Comparison of ENCODE assay signal across 11 cellular contexts in the genomic region with DNA sequence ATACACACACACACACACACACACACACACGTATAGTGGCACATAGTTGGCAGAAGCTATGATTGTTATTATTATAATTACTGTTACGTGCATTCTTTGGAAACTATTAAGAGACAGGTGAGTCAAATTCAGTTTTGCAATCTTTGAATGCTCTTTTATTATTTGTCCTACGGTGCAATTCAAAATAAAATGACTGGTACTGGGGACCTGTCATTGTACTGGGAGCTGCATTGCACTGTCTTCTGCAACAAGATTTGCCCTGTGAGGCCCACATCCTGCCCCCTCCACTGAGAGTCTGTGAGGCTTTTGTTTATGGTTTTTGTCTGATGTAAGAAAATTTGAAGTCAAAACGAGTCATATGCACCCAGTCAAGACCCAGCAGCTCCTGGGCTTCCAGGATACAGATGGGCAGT. TPM values are rescaled to one million over a fixed set of nuclear protein-coding genes. Genes with fewer than 3 reads are reported as not detected.
A peak's percentile ranks its signal among the peaks of the same experiment; 100 is the strongest.
DNase-seq lines count a peak whose midpoint lies in the region; ATAC-seq and TF ChIP-seq lines count a peak whose summit lies in the region.
"Had no signal": no experiment of that assay in that cellular context is flagged by ENCODE, and none has a peak within 500 bp of the region (broad histone marks: within the 10 kb centered on the region; RNA-seq: fewer than 3 reads in every experiment).

No MANE protein-coding gene starts in this region.

- no peaks in the 10 kb centered on the region for H3K27me3 ChIP-seq in CD8-positive, alpha-beta T cell (ENCODE audit: insufficient read depth, low read length)
- no peaks in the 10 kb centered on the region for H3K27me3 ChIP-seq in mesendoderm (ENCODE audit: insufficient read depth, low read length, poor library complexity)

- peaks cover 12% of the 10 kb centered on the region for H3K36me3 ChIP-seq in CD8-positive, alpha-beta T cell (ENCODE audit: insufficient read depth, low read length)
- H3K36me3 ChIP-seq in mesendoderm (ENCODE audit: control insufficient read depth, insufficient read depth, low read length): no peaks in the 10 kb centered on the region

- peaks cover 67% of the 10 kb centered on the region for H3K4me1 Mint-ChIP-seq in CD8-positive, alpha-beta T cell (ENCODE audit: low read depth)
- peaks cover 74% of the 10 kb centered on the region for H3K4me1 Mint-ChIP-seq in activated naive CD4-positive, alpha-beta T cell treated with anti-CD3 and anti-CD28 coated beads, Interleukin-2, amount 10 ng/mL, durations not matched to agents 7 days and 5 days

- no peak overlapping the region for H2AK5ac ChIP-seq in mesendoderm (ENCODE audit: low read length)

- H3K9me3 ChIP-seq in CD8-positive, alpha-beta T cell (ENCODE audit: low read length): no peaks in the 10 kb centered on the region

- peak in 6 of 7 experiments; percentile 46 to 82 (median 66) for DNase-seq in CD8-positive, alpha-beta T cell
- DNase-seq in T-helper 22 cell (ENCODE audit: low read depth): peak; percentile 51
- peak; percentile 82 for DNase-seq in activated naive CD4-positive, alpha-beta T cell treated with anti-CD3 and anti-CD28 coated beads, Interleukin-2, amount 10 ng/mL, durations not matched to agents 7 days and 5 days
- DNase-seq in stimulated activated CD4-positive, alpha-beta T cell treated with anti-CD3 and anti-CD28 coated beads, Interleukin-15, amount 100 ng/mL, for 1 hour (ENCODE audit: low read depth in 1 of 2, low spot score in 1 of 2): peak; percentile 29 to 33
- DNase-seq in HuH-7 (ENCODE audit: low spot score): no peak
- no peak for DNase-seq in GM03348 (ENCODE audit: low spot score)
- DNase-seq in mesendoderm: no peak
- DNase-seq: AML-193, kidney, NCI-H526 treated with DMSO at 0.1 percent for 48 hours had no signal

- H3K36me3 Mint-ChIP-seq in CD8-positive, alpha-beta T cell: peaks cover 51% of the 10 kb centered on the region
- H3K36me3 Mint-ChIP-seq in activated naive CD4-positive, alpha-beta T cell treated with anti-CD3 and anti-CD28 coated beads, Interleukin-2, amount 10 ng/mL, durations not matched to agents 7 days and 5 days: peaks cover 51% of the 10 kb centered on the region

- H3K18ac ChIP-seq in mesendoderm (ENCODE audit: low read length): no peak overlapping the region

- H3K79me2 ChIP-seq in mesendoderm (ENCODE audit: control insufficient read depth, insufficient read depth, low read length): no peaks in the 10 kb centered on the region

- H3K27me3 Mint-ChIP-seq in CD8-positive, alpha-beta T cell (ENCODE audit: low read depth): no peaks in the 10 kb centered on the region
- no peaks in the 10 kb centered on the region for H3K27me3 Mint-ChIP-seq in activated naive CD4-positive, alpha-beta T cell treated with anti-CD3 and anti-CD28 coated beads, Interleukin-2, amount 10 ng/mL, durations not matched to agents 7 days and 5 days

- peak; percentile 44 for ATAC-seq in CD8-positive, alpha-beta T cell
- no peak for ATAC-seq in GM21737 (IDR thresholded peaks at IDR 0.05; ENCODE audit: unreplicated experiment)

- no peak overlapping the region for H2BK120ac ChIP-seq in mesendoderm (ENCODE audit: low read depth, low read length)

- H3K4me3 ChIP-seq in CD8-positive, alpha-beta T cell (ENCODE audit: low read depth, low read length): peak overlapping the region; percentile 74
- H3K4me3 ChIP-seq in mesendoderm (ENCODE audit: low read length): no peak overlapping the region

- peak overlapping the region; percentile 97 for H3K4me3 Mint-ChIP-seq in CD8-positive, alpha-beta T cell
- H3K4me3 Mint-ChIP-seq in activated naive CD4-positive, alpha-beta T cell treated with anti-CD3 and anti-CD28 coated beads, Interleukin-2, amount 10 ng/mL, durations not matched to agents 7 days and 5 days: peak overlapping the region; percentile 96

- no peak overlapping the region for H3K23ac ChIP-seq in mesendoderm (ENCODE audit: low read length)

- H3K79me1 ChIP-seq in mesendoderm (ENCODE audit: low read length): no peaks in the 10 kb centered on the region

- H3K27ac ChIP-seq in CD8-positive, alpha-beta T cell (ENCODE audit: low read depth, low read length): peak overlapping the region; percentile 75
- no peak overlapping the region for H3K27ac ChIP-seq in mesendoderm (ENCODE audit: low read depth, low read length)

- CTCF ChIA-PET in CD8-positive, alpha-beta T cell (lab: Charles Lee): interaction anchor here (0.8 to 9.8 kb wide), 12 partner anchors 8 to 156 kb away, joined by 3 to 69 read pairs (median 8); a partner anchor contains a TSS
- CTCF ChIA-PET in activated naive CD4-positive, alpha-beta T cell treated with anti-CD3 and anti-CD28 coated beads, Interleukin-2, amount 10 ng/mL, durations not matched to agents 7 days and 5 days (lab: Charles Lee): interaction anchor here (0.9 to 7.0 kb wide), 14 partner anchors 9 to 155 kb away, joined by 3 to 50 read pairs (median 5); a partner anchor contains a TSS

- no peak overlapping the region for H3K4me2 ChIP-seq in mesendoderm (ENCODE audit: low read length)

- no peak overlapping the region for H3K56ac ChIP-seq in mesendoderm (ENCODE audit: low read length)

- TF ChIP-seq CTCF in CD8-positive, alpha-beta T cell (IDR thresholded peaks at IDR 0.05): no peak

- no peak overlapping the region for H2BK15ac ChIP-seq in mesendoderm (replicated peaks; ENCODE audit: low read depth)

- H3K9ac ChIP-seq in mesendoderm (ENCODE audit: low read length): no peak overlapping the region

- peak overlapping the region; percentile 99 for H3K27ac Mint-ChIP-seq in CD8-positive, alpha-beta T cell
- peak overlapping the region; percentile 99 for H3K27ac Mint-ChIP-seq in activated naive CD4-positive, alpha-beta T cell treated with anti-CD3 and anti-CD28 coated beads, Interleukin-2, amount 10 ng/mL, durations not matched to agents 7 days and 5 days

- POLR2A ChIA-PET in CD8-positive, alpha-beta T cell (lab: Charles Lee): interaction anchor here (0.8 to 3.3 kb wide), 13 partner anchors 9 to 369 kb away, joined by 3 to 18 read pairs (median 4); a partner anchor contains a TSS

- H3K4ac ChIP-seq in mesendoderm (ENCODE audit: low read depth, low read length): no peak overlapping the region

- intact Hi-C loops in CD8-positive, alpha-beta T cell (cut with DNase I, micrococcal nuclease): loop anchor here (1.0 to 5.0 kb wide), 6 partner anchors 8 to 159 kb away; no protein-coding TSS in a partner anchor

- peaks cover 46% of the 10 kb centered on the region for H3K4me1 ChIP-seq in CD8-positive, alpha-beta T cell (ENCODE audit: insufficient read depth, low read length)
- no peaks in the 10 kb centered on the region for H3K4me1 ChIP-seq in mesendoderm (ENCODE audit: control insufficient read depth, low read depth, low read length)

- no peak overlapping the region for H2BK5ac ChIP-seq in mesendoderm (ENCODE audit: low read length)

- WGBS in mesendoderm (ENCODE audit: extremely low coverage, insufficient coverage, low lambda C conversion rate): no CpG with 5 or more reads among the region's 4 CpGs

- H4K8ac ChIP-seq in mesendoderm (ENCODE audit: low read depth, low read length): no peak overlapping the region

- H3K9me3 Mint-ChIP-seq in CD8-positive, alpha-beta T cell: no peaks in the 10 kb centered on the region
- peaks cover 2% of the 10 kb centered on the region for H3K9me3 Mint-ChIP-seq in activated naive CD4-positive, alpha-beta T cell treated with anti-CD3 and anti-CD28 coated beads, Interleukin-2, amount 10 ng/mL, durations not matched to agents 7 days and 5 days

- H4K5ac ChIP-seq in mesendoderm (ENCODE audit: low read length): no peak overlapping the region

RNA-seq across cellular contexts. Expression of a gene that starts 1.9 kb away (rescaled TPM):
- 100 to 1,000 TPM; 103 to 104 TPM for total RNA-seq in CD8-positive, alpha-beta T cell
- polyA plus RNA-seq in mesendoderm (2013, experiment 1 of 2): 0.07 TPM
- 0.03 TPM for polyA plus RNA-seq in mesendoderm (2013, experiment 2 of 2)

RNA-seq across cellular contexts. Expression of a gene that starts 58.8 kb away (rescaled TPM):
- total RNA-seq in CD8-positive, alpha-beta T cell: 10 to 100 TPM; 13.3 to 14.8 TPM
- 0.06 TPM for polyA plus RNA-seq in mesendoderm (2013, experiment 1 of 2)
- polyA plus RNA-seq in mesendoderm (2013, experiment 2 of 2): 0.07 TPM

Comparison
In these comparisons a context has a peak if more than half of its experiments do, and no peak if none do; other contexts are left out.
1. DNase-seq: peak in CD8-positive, alpha-beta T cell (6 of 7), T-helper 22 cell (single experiment), activated naive CD4-positive, alpha-beta T cell treated with anti-CD3 and anti-CD28 coated beads, Interleukin-2, amount 10 ng/mL, durations not matched to agents 7 days and 5 days (single experiment) and stimulated activated CD4-positive, alpha-beta T cell treated with anti-CD3 and anti-CD28 coated beads, Interleukin-15, amount 100 ng/mL, for 1 hour (2 of 2); none in HuH-7 (single experiment), GM03348 (single experiment) and mesendoderm (single experiment).